In genomic region chr2:3520591-3520990, GRCh38 we compare ENCODE assay signal across 10 cellular contexts. TPM values are rescaled to one million over a fixed set of nuclear protein-coding genes. Genes with fewer than 3 reads are reported as not detected.
DNase-seq lines count a peak whose midpoint lies in the region; ATAC-seq and TF ChIP-seq lines count a peak whose summit lies in the region.
"Had no signal": no experiment of that assay in that cellular context is flagged by ENCODE, and none has a peak within 500 bp of the region (broad histone marks: within the 10 kb centered on the region; RNA-seq: fewer than 3 reads in every experiment).

No MANE protein-coding gene starts in this region.

- DNase-seq in activated T-cell treated with anti-CD3 and anti-CD28 coated beads, Interleukin-2, amount 50 U/mL, for 24 hours = no peak
- DNase-seq in activated T-cell treated with anti-CD3 and anti-CD28 coated beads, Interleukin-2, amount 50 U/mL, for 1 hour = no peak
- peak; percentile 7 for DNase-seq in WERI-Rb-1
- no peak for DNase-seq in spleen
- no peak for DNase-seq in aorta
- DNase-seq: Right ventricle myocardium superior, upper lobe of right lung had no signal

- WGBS in spleen, 5 donors = 93 to 95% (median 94%) methylated on average over 6 of the region's 6 CpGs
- WGBS in aorta, 2 donors = 94 to 96% methylated on average over 6 of the region's 6 CpGs

- H3K9me3 ChIP-seq in WERI-Rb-1 (ENCODE audit: severe bottlenecking) = peaks cover 3% of the 10 kb centered on the region
- no peaks in the 10 kb centered on the region; the same call in 1 of the 2 replicates for H3K9me3 ChIP-seq in iPS-20b (ENCODE audit: insufficient read depth, low read depth, low read length)
- H3K9me3 ChIP-seq in spleen = peaks cover 0 to 5% (median 0%) of the 10 kb centered on the region in 8 donors
- H3K9me3 ChIP-seq in aorta (ENCODE audit: control insufficient read depth, low read length) = no peaks in the 10 kb centered on the region
- H3K9me3 ChIP-seq: upper lobe of right lung had no signal

- H3K27me3 Mint-ChIP-seq in activated T-cell treated with anti-CD3 and anti-CD28 coated beads, Interleukin-2, amount 50 U/mL, for 24 hours = no peaks in the 10 kb centered on the region

- intact Hi-C loops in spleen (cut with DNase I; ENCODE audit: low total_unique reads) (no loop called here), aorta (cut with DNase I) (no loop called here)

- H3K36me3 Mint-ChIP-seq in activated T-cell treated with anti-CD3 and anti-CD28 coated beads, Interleukin-2, amount 50 U/mL, for 24 hours (ENCODE audit: low read depth) = peaks cover 23% of the 10 kb centered on the region

- ATAC-seq in HG03520 (IDR thresholded peaks at IDR 0.05; ENCODE audit: unreplicated experiment) (no peak), GM21786 (IDR thresholded peaks at IDR 0.05; ENCODE audit: unreplicated experiment) (no peak), aorta (ENCODE audit: low FRiP score) (no peak)
- ATAC-seq: upper lobe of right lung had no signal

- peaks cover 32% of the 10 kb centered on the region for H3K4me1 Mint-ChIP-seq in activated T-cell treated with anti-CD3 and anti-CD28 coated beads, Interleukin-2, amount 50 U/mL, for 24 hours (ENCODE audit: low read depth)

- TF ChIP-seq CTCF in WERI-Rb-1 (IDR thresholded peaks at IDR 0.05; ENCODE audit: low read depth, low read length) (no peak), spleen (IDR thresholded peaks at IDR 0.05 in 8 of 11, conservative IDR thresholded peaks at IDR 0.05 in 3 of 11) (no peak)

- H3K4me3 ChIP-seq in WERI-Rb-1 (ENCODE audit: low read depth, low read length) (peak overlapping the region; percentile 68; the same call in 1 of the 2 replicates), iPS-20b (ENCODE audit: low read length) (peak overlapping the region; percentile 66; the same call in 1 of the 2 replicates), spleen (peak overlapping the region in 5 of 8 donors; percentile 73 to 96 (median 78)), aorta (ENCODE audit: low read length in 2 of 2) (no peak overlapping the region)

- H3K9me3 Mint-ChIP-seq in activated T-cell treated with anti-CD3 and anti-CD28 coated beads, Interleukin-2, amount 50 U/mL, for 24 hours = peaks cover 3% of the 10 kb centered on the region

- H3K4me3 Mint-ChIP-seq in activated T-cell treated with anti-CD3 and anti-CD28 coated beads, Interleukin-2, amount 50 U/mL, for 24 hours = peak overlapping the region; percentile 89

- no peak overlapping the region; the same call in 1 of the 2 replicates for H3K27ac ChIP-seq in WERI-Rb-1
- H3K27ac ChIP-seq in iPS-20b (ENCODE audit: low read length) = no peak overlapping the region
- peak overlapping the region in 4 of 8 donors; percentile 95 to 100 (median 98) for H3K27ac ChIP-seq in spleen
- no peak overlapping the region for H3K27ac ChIP-seq in aorta (ENCODE audit: low read depth in 1 of 2, low read length in 2 of 2)

- H3K9ac ChIP-seq in iPS-20b (ENCODE audit: low read depth, low read length) = no peak overlapping the region

- H3K27me3 ChIP-seq in WERI-Rb-1 (ENCODE audit: insufficient read depth, low read depth, severe bottlenecking) = no peaks in the 10 kb centered on the region
- H3K27me3 ChIP-seq in iPS-20b (ENCODE audit: insufficient read depth, low read length) = peaks cover 13% of the 10 kb centered on the region; the same call in 1 of the 2 replicates
- no peaks in the 10 kb centered on the region for H3K27me3 ChIP-seq in spleen (replicated peaks in 1 of 7)
- no peaks in the 10 kb centered on the region for H3K27me3 ChIP-seq in aorta (ENCODE audit: control insufficient read depth in 1 of 2, insufficient read depth in 2 of 2, low read length in 1 of 2)
- H3K27me3 ChIP-seq: upper lobe of right lung had no signal

- no peak overlapping the region for H3K27ac Mint-ChIP-seq in activated T-cell treated with anti-CD3 and anti-CD28 coated beads, Interleukin-2, amount 50 U/mL, for 24 hours

- H3K36me3 ChIP-seq in WERI-Rb-1 (peaks cover 11% of the 10 kb centered on the region), iPS-20b (ENCODE audit: insufficient read depth, low read depth, low read length) (peaks cover 4% of the 10 kb centered on the region; the same call in 1 of the 2 replicates), spleen (peaks cover 0 to 13% (median 0%) of the 10 kb centered on the region in 6 donors), aorta (ENCODE audit: control insufficient read depth in 1 of 2, insufficient read depth in 2 of 2, low read length in 1 of 2) (no peaks in the 10 kb centered on the region)

- H3K4me1 ChIP-seq in iPS-20b (ENCODE audit: insufficient read depth, low read length) = peaks cover 3% of the 10 kb centered on the region; the same call in 1 of the 2 replicates
- H3K4me1 ChIP-seq in spleen = peaks cover 15 to 60% (median 37%) of the 10 kb centered on the region in 6 donors
- peaks cover 0 to 3% of the 10 kb centered on the region in 2 donors for H3K4me1 ChIP-seq in aorta (ENCODE audit: control insufficient read depth in 1 of 2, insufficient read depth in 2 of 2, low read length in 2 of 2)

- TF ChIP-seq POLR2A in spleen (IDR thresholded peaks at IDR 0.05) = no peak

RNA-seq across cellular contexts. Expression of gene ADI1, which starts 1.3 kb away (rescaled TPM):
- total RNA-seq in spleen (100 to 1,000 TPM in 1 of 7 donors, 10 to 100 TPM in 6; 36.5 to 106 (median 55.8) TPM), aorta (10 to 100 TPM; 63.7 to 70.7 TPM)
- polyA plus RNA-seq in spleen (10 to 100 TPM; 31.8 to 56.0 (median 48.4) TPM), aorta (100 to 1,000 TPM; 158 to 206 TPM)

RNA-seq across cellular contexts. Expression of gene RNASEH1, which starts 37.5 kb away (rescaled TPM):
- total RNA-seq in spleen (10 to 100 TPM; 17.9 to 24.7 (median 20.3) TPM), aorta (10 to 100 TPM; 19.9 to 20.1 TPM)
- polyA plus RNA-seq in spleen (10 to 100 TPM in 1 of 3 donors, 1 to 10 TPM in 2; 4.3 to 11.9 (median 6.3) TPM), aorta (10 to 100 TPM; 11.0 to 19.5 TPM)

RNA-seq across cellular contexts. Expression of gene RPS7, which starts 54.5 kb away (rescaled TPM):
- total RNA-seq in spleen = 1,000 to 10,000 TPM in 6 of 7 donors, 100 to 1,000 TPM in 1; 901 to 3,930 (median 1,217) TPM
- 1,000 to 10,000 TPM; 3,976 to 6,688 (median 5,664) TPM for polyA plus RNA-seq in spleen
- 100 to 1,000 TPM; 840 to 917 TPM for total RNA-seq in aorta
- polyA plus RNA-seq in aorta = 1,000 to 10,000 TPM; 1,928 to 3,519 TPM

Comparison
In these comparisons a context has a peak if more than half of its experiments do, and no peak if none do; other contexts are left out.
1. H3K4me3 ChIP-seq: peak in WERI-Rb-1 (single experiment), iPS-20b (single experiment) and spleen (5 of 8); none in aorta (0 of 2).